In genomic region chr2:167803449-167803988, GRCh38 we compare ENCODE assay signal across 31 cellular contexts.
"Had no signal": no experiment of that assay in that cellular context is flagged by ENCODE, and none has a peak within 500 bp of the region (broad histone marks: within the 10 kb centered on the region; RNA-seq: fewer than 3 reads in every experiment).

No MANE protein-coding gene starts in this region.

- H3K4me1 ChIP-seq: ascending aorta had no signal

- ATAC-seq: activated CD4-positive, CD25-positive, alpha-beta regulatory T cell treated with anti-CD3 and anti-CD28 coated beads, Interleukin-2, amount 50 U/mL, for 24 hours; activated CD8-positive, alpha-beta T cell treated with anti-CD3 and anti-CD28 coated beads for 36 hours; activated naive CD8-positive, alpha-beta T cell treated with anti-CD3 and anti-CD28 coated beads, Interleukin-2, amount 50 U/mL, for 24 hours; activated T-cell treated with anti-CD3 and anti-CD28 coated beads, Interleukin-2, amount 50 U/mL, for 4 hours; activated T-cell treated with anti-CD3 and anti-CD28 coated beads, Interleukin-2, amount 50 U/mL, for 72 hours; activated T-helper 17 cell treated with anti-CD3 and anti-CD28 coated beads, Interleukin-2, amount 50 U/mL, for 72 hours; WTC11 had no signal

- H3K9me3 ChIP-seq: ascending aorta had no signal

- H3K27me3 ChIP-seq: ascending aorta, cardiac muscle cell had no signal

- H3K27ac ChIP-seq: ascending aorta, cardiac muscle cell, WERI-Rb-1 had no signal

- DNase-seq: activated CD4-positive, alpha-beta memory T cell treated with anti-CD3 and anti-CD28 coated beads for 36 hours; activated CD4-positive, alpha-beta T cell treated with anti-CD3 and anti-CD28 coated beads for 4 hours; activated CD4-positive, alpha-beta T cell treated with anti-CD3 and anti-CD28 coated beads, Interleukin-2, amount 10 ng/mL, durations not matched to agents 24 days and 14 days; activated CD4-positive, alpha-beta T cell treated with anti-CD3 and anti-CD28 coated beads, Interleukin-2, amount 50 U/mL, for 1 hour; activated CD4-positive, alpha-beta T cell treated with anti-CD3 and anti-CD28 coated beads, Interleukin-2, amount 50 U/mL, for 4 hours; activated CD4-positive, CD25-positive, alpha-beta regulatory T cell; activated CD8-positive, alpha-beta memory T cell treated with anti-CD3 and anti-CD28 coated beads, Interleukin-2, amount 50 U/mL, for 4 hours; activated CD8-positive, alpha-beta T cell treated with anti-CD3 and anti-CD28 coated beads for 36 hours; activated gamma-delta T cell; activated naive CD4-positive, alpha-beta T cell treated with anti-CD3 and anti-CD28 coated beads, Interleukin-2, amount 10 ng/mL, durations not matched to agents 7 days and 5 days; activated naive CD4-positive, alpha-beta T cell treated with Interleukin-2 at 50 U/mL for 16 hours; activated naive CD8-positive, alpha-beta T cell treated with anti-CD3 and anti-CD28 coated beads, Interleukin-2, amount 10 ng/mL, durations not matched to agents 7 days and 5 days; activated naive CD8-positive, alpha-beta T cell treated with anti-CD3 and anti-CD28 coated beads, Interleukin-2, amount 50 U/mL, for 24 hours; activated T-cell treated with anti-CD3 and anti-CD28 coated beads for 4 hours; activated T-cell treated with anti-CD3 and anti-CD28 coated beads, Interleukin-2, amount 50 U/mL, for 1 hour; activated T-cell treated with anti-CD3 and anti-CD28 coated beads, Interleukin-2, amount 50 U/mL, for 4 hours; activated T-cell treated with anti-CD3 and anti-CD28 coated beads, Interleukin-2, amount 50 U/mL, for 72 hours; amygdala; anterior cingulate cortex; caudate nucleus; T-helper 1 cell; T-helper 2 cell; T-helper 9 cell; WERI-Rb-1 had no signal

- H3K36me3 ChIP-seq: ascending aorta, cardiac muscle cell, WERI-Rb-1 had no signal

- FAIRE-seq: bronchial epithelial cell, TTC549 had no signal

- H3K4me3 ChIP-seq: ascending aorta, cardiac muscle cell had no signal
